Comparison of ENCODE assay signal across 15 cellular contexts in genomic region chr1:44283524-44284173, GRCh38.
A peak's percentile ranks its signal among the peaks of the same experiment; 100 is the strongest.
DNase-seq lines count a peak whose midpoint lies in the region; ATAC-seq and TF ChIP-seq lines count a peak whose summit lies in the region.
"Had no signal": no experiment of that assay in that cellular context is flagged by ENCODE, and none has a peak within 500 bp of the region (broad histone marks: within the 10 kb centered on the region; RNA-seq: fewer than 3 reads in every experiment).

No MANE protein-coding gene starts in this region.

- no peaks in the 10 kb centered on the region for H3K9me2 ChIP-seq in PC-3 (replicated peaks; ENCODE audit: low read length)

- H3K4me3 ChIP-seq in PC-3 (ENCODE audit: low read length), result no peak overlapping the region
- no peak overlapping the region for H3K4me3 ChIP-seq in left lung

- H4K20me1 ChIP-seq in PC-3 (ENCODE audit: low read length), result 0 out of 2 replicates have a peak, but pooled peaks cover 3% of the 10 kb centered on the region

- H3K4me1 ChIP-seq in PC-3 (ENCODE audit: insufficient read depth, low read length) (peaks cover 18% of the 10 kb centered on the region), left lung (peaks cover 0 to 17% of the 10 kb centered on the region in 2 donors)

- H3K9ac ChIP-seq in PC-3 (ENCODE audit: low read length), result peak overlapping the region; percentile 31; the same call in 1 of the 2 replicates

- H2AFZ ChIP-seq in PC-3 (ENCODE audit: low read length), result no peak overlapping the region

- POLR2A ChIA-PET in PC-3 (lab: Charles Lee; ENCODE audit: unreplicated experiment), result no interaction called here

- H3K79me2 ChIP-seq in PC-3 (ENCODE audit: low read length), result no peaks in the 10 kb centered on the region

- peaks cover 16% of the 10 kb centered on the region for H3K36me3 ChIP-seq in PC-3 (ENCODE audit: low read depth, low read length)
- H3K36me3 ChIP-seq in left lung, result peaks cover 0 to 27% of the 10 kb centered on the region in 2 donors

- ATAC-seq in PC-3 (peak; percentile 98), left lung (peak; percentile 95), HG03354 (IDR thresholded peaks at IDR 0.05; ENCODE audit: poor library complexity, severe bottlenecking, unreplicated experiment) (no peak), GM21390 (IDR thresholded peaks at IDR 0.05; ENCODE audit: unreplicated experiment) (no peak)
- ATAC-seq: activated T-cell treated with anti-CD3 and anti-CD28 coated beads, Interleukin-2, amount 50 U/mL, for 72 hours; Right ventricle myocardium inferior had no signal

- TF ChIP-seq CTCF in C4-2B (conservative IDR thresholded peaks at IDR 0.05), result no peak
- TF ChIP-seq CTCF in PC-3 (conservative IDR thresholded peaks at IDR 0.05; ENCODE audit: low read depth, low read length), result no peak
- no peak for TF ChIP-seq CTCF in left lung (IDR thresholded peaks at IDR 0.05)

- CTCF ChIA-PET in PC-3 (lab: Charles Lee), result interaction anchor here (0.6 kb wide), 1 partner anchor 81 kb away, joined by 3 read pairs; no protein-coding TSS in a partner anchor

- intact Hi-C loops in PC-3 (cut with micrococcal nuclease), result loop anchor here (2.0 to 5.0 kb wide), 2 partner anchors 43 to 44 kb away; no protein-coding TSS in a partner anchor
- intact Hi-C loops in left lung (cut with DNase I), result no loop called here

- no peaks in the 10 kb centered on the region for H3K9me3 ChIP-seq in PC-3 (ENCODE audit: low read length)
- no peaks in the 10 kb centered on the region for H3K9me3 ChIP-seq in left lung

- no peaks in the 10 kb centered on the region for H3K27me3 ChIP-seq in PC-3 (ENCODE audit: low read length)
- H3K27me3 ChIP-seq in left lung, result no peaks in the 10 kb centered on the region

- BruUV-seq in PC-3 (replicated peaks; lab: Mats Ljungman, UMichigan), result no TSS peak

- H3F3A ChIP-seq in PC-3 (ENCODE audit: low read length, unreplicated experiment), result no peaks in the 10 kb centered on the region

- H3K4me2 ChIP-seq in PC-3 (ENCODE audit: low read length), result peak overlapping the region; percentile 47

- DNase-seq in NCI-H1417 (lab: John Stamatoyannopoulos, UW) (peak; percentile 71 to 96 (median 79)), PC-3 (peak; percentile 78), left lung (no peak), NOMO-1 treated with DMSO at 0.1 percent for 48 hours (lab: John Stamatoyannopoulos, UW; ENCODE audit: unreplicated experiment) (no peak)
- DNase-seq in activated effector memory CD4-positive, alpha-beta T cell treated with anti-CD3 and anti-CD28 coated beads, Interleukin-2, amount 50 U/mL, for 16 hours, result no peak
- DNase-seq: ACHN; activated CD4-positive, alpha-beta T cell treated with anti-CD3 and anti-CD28 coated beads, Interleukin-2, amount 10 ng/mL, durations not matched to agents 24 days and 14 days; activated T-cell treated with anti-CD3 and anti-CD28 coated beads, Interleukin-2, amount 50 U/mL, for 72 hours; dermis blood vessel endothelial cell; H7; NCI-H526 treated with DMSO at 0.1 percent for 48 hours had no signal

- H3K27ac ChIP-seq in C4-2B (peak overlapping the region; percentile 1; the same call in 1 of the 2 replicates), PC-3 (ENCODE audit: low read length) (peak overlapping the region; percentile 72), left lung (no peak overlapping the region)

Comparison
In these comparisons a context has a peak if more than half of its experiments do, and no peak if none do; other contexts are left out.
1. H3K27ac ChIP-seq: peak in C4-2B (single experiment) and PC-3 (single experiment); none in left lung (0 of 2).
2. DNase-seq: peak in NCI-H1417 (3 of 3) and PC-3 (single experiment); none in left lung (0 of 2), activated effector memory CD4-positive, alpha-beta T cell treated with anti-CD3 and anti-CD28 coated beads, Interleukin-2, amount 50 U/mL, for 16 hours (single experiment) and NOMO-1 treated with DMSO at 0.1 percent for 48 hours (single experiment).
3. ATAC-seq: peak in PC-3 (single experiment) and left lung (single experiment); none in HG03354 (single experiment) and GM21390 (single experiment).